Comparison of ENCODE assay signal across 18 cellular contexts in genomic region chr6:8175046-8175777, GRCh38.
"Had no signal": no experiment of that assay in that cellular context is flagged by ENCODE, and none has a peak within 500 bp of the region (broad histone marks: within the 10 kb centered on the region; RNA-seq: fewer than 3 reads in every experiment).

No MANE protein-coding gene starts in this region.

- H3K4me3 Mint-ChIP-seq: activated CD4-positive, alpha-beta T cell treated with anti-CD3 and anti-CD28 coated beads, Interleukin-2, amount 10 ng/mL, durations not matched to agents 24 days and 14 days; activated CD8-positive, alpha-beta T cell treated with anti-CD3 and anti-CD28 coated beads, Interleukin-2, amount 10 ng/mL, durations not matched to agents 7 days and 5 days; activated naive CD8-positive, alpha-beta T cell treated with anti-CD3 and anti-CD28 coated beads for 36 hours; central memory CD8-positive, alpha-beta T cell; neural crest cell; stimulated activated memory B cell treated with anti-CD40 and anti-IgM and Interleukin-4, amounts not matched to agents 10 μg/mL and 1 μg/mL and 100 μg/mL, for 72 hours; T-helper 2 cell treated with Interferon-gamma antibody and Interleukin-4, amounts not matched to agents 5 μg/mL and 100 μg/mL, for 36 hours had no signal

- H3K4me1 Mint-ChIP-seq: activated CD4-positive, alpha-beta T cell treated with anti-CD3 and anti-CD28 coated beads, Interleukin-2, amount 10 ng/mL, durations not matched to agents 24 days and 14 days; activated naive CD8-positive, alpha-beta T cell treated with anti-CD3 and anti-CD28 coated beads for 36 hours; central memory CD8-positive, alpha-beta T cell; stimulated activated memory B cell treated with anti-CD40 and anti-IgM and Interleukin-4, amounts not matched to agents 10 μg/mL and 1 μg/mL and 100 μg/mL, for 72 hours had no signal

- H3K36me3 Mint-ChIP-seq: activated naive CD8-positive, alpha-beta T cell treated with anti-CD3 and anti-CD28 coated beads for 36 hours; stimulated activated memory B cell treated with anti-CD40 and anti-IgM and Interleukin-4, amounts not matched to agents 10 μg/mL and 1 μg/mL and 100 μg/mL, for 72 hours had no signal

- H3K36me3 ChIP-seq: prostate gland, tibial artery had no signal

- H3K27ac ChIP-seq: body of pancreas, coronary artery, prostate gland, tibial artery had no signal

- H3K27me3 ChIP-seq: body of pancreas, tibial artery had no signal

- DNase-seq: activated CD4-positive, alpha-beta T cell treated with anti-CD3 and anti-CD28 coated beads, Interleukin-2, amount 10 ng/mL, durations not matched to agents 24 days and 14 days; activated CD4-positive, CD25-positive, alpha-beta regulatory T cell; activated CD8-positive, alpha-beta memory T cell treated with anti-CD3 and anti-CD28 coated beads, Interleukin-2, amount 50 U/mL, for 4 hours; activated CD8-positive, alpha-beta T cell treated with anti-CD3 and anti-CD28 coated beads, Interleukin-2, amount 10 ng/mL, durations not matched to agents 7 days and 5 days; activated gamma-delta T cell treated with Interleukin-2 at 50 U/mL for 16 hours; activated naive CD8-positive, alpha-beta T cell treated with anti-CD3 and anti-CD28 coated beads for 36 hours; activated T-cell treated with anti-CD3 and anti-CD28 coated beads, Interleukin-2, amount 50 U/mL, for 48 hours; amygdala; body of pancreas; foreskin melanocyte; stimulated activated CD4-positive, alpha-beta T cell treated with anti-CD3 and anti-CD28 coated beads, Interleukin-2, amount 100 ng/mL, for 48 hours; tibial artery had no signal

- H3K4me3 ChIP-seq: body of pancreas, coronary artery, prostate gland, tibial artery had no signal

- H3K4me1 ChIP-seq: body of pancreas, prostate gland had no signal

- ATAC-seq: activated CD8-positive, alpha-beta T cell treated with anti-CD3 and anti-CD28 coated beads, Interleukin-2, amount 10 ng/mL, durations not matched to agents 7 days and 5 days; body of pancreas; stimulated activated memory B cell treated with anti-CD40 and anti-IgM and Interleukin-4, amounts not matched to agents 10 μg/mL and 1 μg/mL and 100 μg/mL, for 72 hours had no signal

- H3K9me3 ChIP-seq: body of pancreas, prostate gland, tibial artery had no signal

- H3K9me3 Mint-ChIP-seq: activated CD4-positive, alpha-beta T cell treated with anti-CD3 and anti-CD28 coated beads, Interleukin-2, amount 10 ng/mL, durations not matched to agents 24 days and 14 days; activated naive CD8-positive, alpha-beta T cell treated with anti-CD3 and anti-CD28 coated beads for 36 hours; central memory CD8-positive, alpha-beta T cell; stimulated activated memory B cell treated with anti-CD40 and anti-IgM and Interleukin-4, amounts not matched to agents 10 μg/mL and 1 μg/mL and 100 μg/mL, for 72 hours; T-helper 2 cell treated with Interferon-gamma antibody and Interleukin-4, amounts not matched to agents 5 μg/mL and 100 μg/mL, for 36 hours had no signal

- H3K27ac Mint-ChIP-seq: activated CD4-positive, alpha-beta T cell treated with anti-CD3 and anti-CD28 coated beads, Interleukin-2, amount 10 ng/mL, durations not matched to agents 24 days and 14 days; activated CD8-positive, alpha-beta T cell treated with anti-CD3 and anti-CD28 coated beads, Interleukin-2, amount 10 ng/mL, durations not matched to agents 7 days and 5 days; activated naive CD8-positive, alpha-beta T cell treated with anti-CD3 and anti-CD28 coated beads for 36 hours; stimulated activated memory B cell treated with anti-CD40 and anti-IgM and Interleukin-4, amounts not matched to agents 10 μg/mL and 1 μg/mL and 100 μg/mL, for 72 hours; T-helper 2 cell treated with Interferon-gamma antibody and Interleukin-4, amounts not matched to agents 5 μg/mL and 100 μg/mL, for 36 hours had no signal
